Comparison of ENCODE assay signal across 1 cellular context in the genomic region with DNA sequence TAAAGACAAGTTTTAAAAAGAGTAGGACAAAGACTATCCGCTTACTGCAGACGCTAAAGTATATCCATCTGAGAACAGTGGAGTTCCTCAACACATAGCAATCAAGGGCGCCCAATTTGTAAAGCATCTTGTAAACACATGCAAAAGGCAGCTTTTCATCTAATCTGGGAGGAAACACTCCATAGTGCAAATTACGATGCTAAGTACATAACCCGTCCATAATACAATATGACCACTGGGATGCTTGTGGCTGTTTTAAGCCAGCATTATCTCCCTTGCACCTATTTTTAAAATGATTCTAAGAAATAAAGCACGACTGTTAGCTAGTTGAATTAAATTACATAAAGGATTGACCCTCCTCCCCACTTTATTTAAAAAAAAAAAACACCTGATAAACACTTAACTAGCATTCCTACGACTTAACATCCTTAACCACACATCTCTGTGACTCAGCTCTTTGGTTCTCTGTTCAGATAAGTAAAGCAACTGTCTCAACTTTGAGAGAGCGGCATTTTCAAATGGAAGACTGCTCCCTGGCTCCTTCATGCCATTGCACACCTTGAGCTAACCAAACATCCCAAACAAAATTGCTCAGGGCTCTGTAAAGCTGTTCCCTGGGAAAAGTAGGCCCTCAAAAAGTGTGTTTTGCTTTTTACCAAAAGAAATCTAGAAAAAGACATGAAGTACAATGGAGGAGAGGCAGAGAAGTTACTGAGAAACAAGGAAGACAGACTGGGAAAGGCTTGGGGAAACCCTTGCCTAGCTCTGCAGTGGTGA.
TF ChIP-seq lines count a peak whose summit lies in the region.

No MANE protein-coding gene starts in this region.

TF ChIP-seq in K562, 482 proteins besides CTCF, POLR2A, EP300 and RAD21 (continued from another document and continues in another):
- TF ChIP-seq CBX2 (IDR thresholded peaks at IDR 0.05; ENCODE audit: insufficient read depth, low read length, poor library complexity, severe bottlenecking) (no peak), NR2C1 (IDR thresholded peaks at IDR 0.05) (no peak), NR2C1 (tag; IDR thresholded peaks at IDR 0.05) (no peak), GTF2A2 (tag; IDR thresholded peaks at IDR 0.05) (no peak), HDAC2 (IDR thresholded peaks at IDR 0.05) (peak; percentile 66), ZBTB7A (IDR thresholded peaks at IDR 0.05; ENCODE audit: borderline replicate concordance, control insufficient read depth, low read depth, low read length) (no peak), KDM1A (IDR thresholded peaks at IDR 0.05) (peak in 1 of 2 experiments; percentile 42; a peak in 2 of 4 replicates), ZNF184 (CRISPR knock-in tag; IDR thresholded peaks at IDR 0.05) (no peak), GATAD2B (IDR thresholded peaks at IDR 0.05; ENCODE audit: borderline replicate concordance) (no peak), BCOR (IDR thresholded peaks at IDR 0.05) (peak; percentile 47; the same call in 1 of the 2 replicates), MTF1 (CRISPR knock-in tag; IDR thresholded peaks at IDR 0.05; ENCODE audit: borderline replicate concordance) (no peak), ZNF354B (CRISPR knock-in tag; IDR thresholded peaks at IDR 0.05) (no peak), BACH1 (tag; IDR thresholded peaks at IDR 0.05) (peak; percentile 86), CCAR2 (IDR thresholded peaks at IDR 0.05; ENCODE audit: low read depth, low read length) (no peak), ZNF507 (tag; conservative IDR thresholded peaks at IDR 0.05) (no peak), ZNF431 (CRISPR knock-in tag; IDR thresholded peaks at IDR 0.05) (no peak), TEAD1 (CRISPR knock-in tag; IDR thresholded peaks at IDR 0.05) (no peak), RCOR1 (IDR thresholded peaks at IDR 0.05; ENCODE audit: borderline replicate concordance in 1 of 2, low read depth in 2 of 2, low read length in 2 of 2) (peak in 1 of 2 experiments; percentile 71; a peak in 2 of 4 replicates), BRCA1 (IDR thresholded peaks at IDR 0.05) (no peak), BRCA1 (CRISPR knock-in tag; IDR thresholded peaks at IDR 0.05) (no peak), EZH2 (IDR thresholded peaks at IDR 0.05; ENCODE audit: borderline replicate concordance, low read depth, low read length) (no peak), MEF2D (tag; conservative IDR thresholded peaks at IDR 0.05; ENCODE audit: low read depth) (no peak), DNMT1 (IDR thresholded peaks at IDR 0.05) (no peak), C11orf30 (IDR thresholded peaks at IDR 0.05; ENCODE audit: low read depth) (peak; percentile 89), NFYB (IDR thresholded peaks at IDR 0.05; ENCODE audit: extremely low read depth, insufficient read length) (no peak), SNRNP70 (optimal IDR thresholded peaks at IDR 0.05; ENCODE audit: low read depth, low read length) (no peak), CBFA2T3 (IDR thresholded peaks at IDR 0.05) (peak; percentile 60), ZBTB1 (CRISPR knock-in tag; IDR thresholded peaks at IDR 0.05; ENCODE audit: borderline replicate concordance, low read depth) (no peak), ZNF175 (CRISPR knock-in tag; IDR thresholded peaks at IDR 0.05; ENCODE audit: low read depth) (no peak), IRF2 (CRISPR knock-in tag; IDR thresholded peaks at IDR 0.05) (no peak), ZNF316 (IDR thresholded peaks at IDR 0.05) (peak; percentile 93), TRIM24 (IDR thresholded peaks at IDR 0.05) (no peak)
- TF ChIP-seq, protein P1, sequence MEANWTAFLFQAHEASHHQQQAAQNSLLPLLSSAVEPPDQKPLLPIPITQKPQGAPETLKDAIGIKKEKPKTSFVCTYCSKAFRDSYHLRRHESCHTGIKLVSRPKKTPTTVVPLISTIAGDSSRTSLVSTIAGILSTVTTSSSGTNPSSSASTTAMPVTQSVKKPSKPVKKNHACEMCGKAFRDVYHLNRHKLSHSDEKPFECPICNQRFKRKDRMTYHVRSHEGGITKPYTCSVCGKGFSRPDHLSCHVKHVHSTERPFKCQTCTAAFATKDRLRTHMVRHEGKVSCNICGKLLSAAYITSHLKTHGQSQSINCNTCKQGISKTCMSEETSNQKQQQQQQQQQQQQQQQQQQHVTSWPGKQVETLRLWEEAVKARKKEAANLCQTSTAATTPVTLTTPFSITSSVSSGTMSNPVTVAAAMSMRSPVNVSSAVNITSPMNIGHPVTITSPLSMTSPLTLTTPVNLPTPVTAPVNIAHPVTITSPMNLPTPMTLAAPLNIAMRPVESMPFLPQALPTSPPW (CRISPR knock-in tag; IDR thresholded peaks at IDR 0.05): 0 out of 2 replicates have a peak, but pooled peaks have one; percentile 39
- TF ChIP-seq, protein P2, sequence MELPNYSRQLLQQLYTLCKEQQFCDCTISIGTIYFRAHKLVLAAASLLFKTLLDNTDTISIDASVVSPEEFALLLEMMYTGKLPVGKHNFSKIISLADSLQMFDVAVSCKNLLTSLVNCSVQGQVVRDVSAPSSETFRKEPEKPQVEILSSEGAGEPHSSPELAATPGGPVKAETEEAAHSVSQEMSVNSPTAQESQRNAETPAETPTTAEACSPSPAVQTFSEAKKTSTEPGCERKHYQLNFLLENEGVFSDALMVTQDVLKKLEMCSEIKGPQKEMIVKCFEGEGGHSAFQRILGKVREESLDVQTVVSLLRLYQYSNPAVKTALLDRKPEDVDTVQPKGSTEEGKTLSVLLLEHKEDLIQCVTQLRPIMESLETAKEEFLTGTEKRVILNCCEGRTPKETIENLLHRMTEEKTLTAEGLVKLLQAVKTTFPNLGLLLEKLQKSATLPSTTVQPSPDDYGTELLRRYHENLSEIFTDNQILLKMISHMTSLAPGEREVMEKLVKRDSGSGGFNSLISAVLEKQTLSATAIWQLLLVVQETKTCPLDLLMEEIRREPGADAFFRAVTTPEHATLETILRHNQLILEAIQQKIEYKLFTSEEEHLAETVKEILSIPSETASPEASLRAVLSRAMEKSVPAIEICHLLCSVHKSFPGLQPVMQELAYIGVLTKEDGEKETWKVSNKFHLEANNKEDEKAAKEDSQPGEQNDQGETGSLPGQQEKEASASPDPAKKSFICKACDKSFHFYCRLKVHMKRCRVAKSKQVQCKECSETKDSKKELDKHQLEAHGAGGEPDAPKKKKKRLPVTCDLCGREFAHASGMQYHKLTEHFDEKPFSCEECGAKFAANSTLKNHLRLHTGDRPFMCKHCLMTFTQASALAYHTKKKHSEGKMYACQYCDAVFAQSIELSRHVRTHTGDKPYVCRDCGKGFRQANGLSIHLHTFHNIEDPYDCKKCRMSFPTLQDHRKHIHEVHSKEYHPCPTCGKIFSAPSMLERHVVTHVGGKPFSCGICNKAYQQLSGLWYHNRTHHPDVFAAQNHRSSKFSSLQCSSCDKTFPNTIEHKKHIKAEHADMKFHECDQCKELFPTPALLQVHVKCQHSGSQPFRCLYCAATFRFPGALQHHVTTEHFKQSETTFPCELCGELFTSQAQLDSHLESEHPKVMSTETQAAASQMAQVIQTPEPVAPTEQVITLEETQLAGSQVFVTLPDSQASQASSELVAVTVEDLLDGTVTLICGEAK (IDR thresholded peaks at IDR 0.05): peak; percentile 53; the same call in 1 of the 2 replicates
- TF ChIP-seq, protein P2 (CRISPR knock-in tag; IDR thresholded peaks at IDR 0.05): no peak
- TF ChIP-seq, protein P3, sequence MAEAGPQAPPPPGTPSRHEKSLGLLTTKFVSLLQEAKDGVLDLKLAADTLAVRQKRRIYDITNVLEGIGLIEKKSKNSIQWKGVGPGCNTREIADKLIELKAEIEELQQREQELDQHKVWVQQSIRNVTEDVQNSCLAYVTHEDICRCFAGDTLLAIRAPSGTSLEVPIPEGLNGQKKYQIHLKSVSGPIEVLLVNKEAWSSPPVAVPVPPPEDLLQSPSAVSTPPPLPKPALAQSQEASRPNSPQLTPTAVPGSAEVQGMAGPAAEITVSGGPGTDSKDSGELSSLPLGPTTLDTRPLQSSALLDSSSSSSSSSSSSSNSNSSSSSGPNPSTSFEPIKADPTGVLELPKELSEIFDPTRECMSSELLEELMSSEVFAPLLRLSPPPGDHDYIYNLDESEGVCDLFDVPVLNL (CRISPR knock-in tag; IDR thresholded peaks at IDR 0.05; ENCODE audit: low read depth): peak; percentile 92
- TF ChIP-seq, protein P4, sequence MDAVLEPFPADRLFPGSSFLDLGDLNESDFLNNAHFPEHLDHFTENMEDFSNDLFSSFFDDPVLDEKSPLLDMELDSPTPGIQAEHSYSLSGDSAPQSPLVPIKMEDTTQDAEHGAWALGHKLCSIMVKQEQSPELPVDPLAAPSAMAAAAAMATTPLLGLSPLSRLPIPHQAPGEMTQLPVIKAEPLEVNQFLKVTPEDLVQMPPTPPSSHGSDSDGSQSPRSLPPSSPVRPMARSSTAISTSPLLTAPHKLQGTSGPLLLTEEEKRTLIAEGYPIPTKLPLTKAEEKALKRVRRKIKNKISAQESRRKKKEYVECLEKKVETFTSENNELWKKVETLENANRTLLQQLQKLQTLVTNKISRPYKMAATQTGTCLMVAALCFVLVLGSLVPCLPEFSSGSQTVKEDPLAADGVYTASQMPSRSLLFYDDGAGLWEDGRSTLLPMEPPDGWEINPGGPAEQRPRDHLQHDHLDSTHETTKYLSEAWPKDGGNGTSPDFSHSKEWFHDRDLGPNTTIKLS (IDR thresholded peaks at IDR 0.05; ENCODE audit: borderline replicate concordance, low read depth): no peak
- TF ChIP-seq, protein P5, sequence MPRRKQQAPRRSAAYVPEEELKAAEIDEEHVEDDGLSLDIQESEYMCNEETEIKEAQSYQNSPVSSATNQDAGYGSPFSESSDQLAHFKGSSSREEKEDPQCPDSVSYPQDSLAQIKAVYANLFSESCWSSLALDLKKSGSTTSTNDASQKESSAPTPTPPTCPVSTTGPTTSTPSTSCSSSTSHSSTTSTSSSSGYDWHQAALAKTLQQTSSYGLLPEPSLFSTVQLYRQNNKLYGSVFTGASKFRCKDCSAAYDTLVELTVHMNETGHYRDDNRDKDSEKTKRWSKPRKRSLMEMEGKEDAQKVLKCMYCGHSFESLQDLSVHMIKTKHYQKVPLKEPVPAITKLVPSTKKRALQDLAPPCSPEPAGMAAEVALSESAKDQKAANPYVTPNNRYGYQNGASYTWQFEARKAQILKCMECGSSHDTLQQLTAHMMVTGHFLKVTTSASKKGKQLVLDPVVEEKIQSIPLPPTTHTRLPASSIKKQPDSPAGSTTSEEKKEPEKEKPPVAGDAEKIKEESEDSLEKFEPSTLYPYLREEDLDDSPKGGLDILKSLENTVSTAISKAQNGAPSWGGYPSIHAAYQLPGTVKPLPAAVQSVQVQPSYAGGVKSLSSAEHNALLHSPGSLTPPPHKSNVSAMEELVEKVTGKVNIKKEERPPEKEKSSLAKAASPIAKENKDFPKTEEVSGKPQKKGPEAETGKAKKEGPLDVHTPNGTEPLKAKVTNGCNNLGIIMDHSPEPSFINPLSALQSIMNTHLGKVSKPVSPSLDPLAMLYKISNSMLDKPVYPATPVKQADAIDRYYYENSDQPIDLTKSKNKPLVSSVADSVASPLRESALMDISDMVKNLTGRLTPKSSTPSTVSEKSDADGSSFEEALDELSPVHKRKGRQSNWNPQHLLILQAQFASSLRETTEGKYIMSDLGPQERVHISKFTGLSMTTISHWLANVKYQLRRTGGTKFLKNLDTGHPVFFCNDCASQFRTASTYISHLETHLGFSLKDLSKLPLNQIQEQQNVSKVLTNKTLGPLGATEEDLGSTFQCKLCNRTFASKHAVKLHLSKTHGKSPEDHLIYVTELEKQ (CRISPR knock-in tag; IDR thresholded peaks at IDR 0.05): 0 out of 2 replicates have a peak, but pooled peaks have one; percentile 12
- TF ChIP-seq, protein P6, sequence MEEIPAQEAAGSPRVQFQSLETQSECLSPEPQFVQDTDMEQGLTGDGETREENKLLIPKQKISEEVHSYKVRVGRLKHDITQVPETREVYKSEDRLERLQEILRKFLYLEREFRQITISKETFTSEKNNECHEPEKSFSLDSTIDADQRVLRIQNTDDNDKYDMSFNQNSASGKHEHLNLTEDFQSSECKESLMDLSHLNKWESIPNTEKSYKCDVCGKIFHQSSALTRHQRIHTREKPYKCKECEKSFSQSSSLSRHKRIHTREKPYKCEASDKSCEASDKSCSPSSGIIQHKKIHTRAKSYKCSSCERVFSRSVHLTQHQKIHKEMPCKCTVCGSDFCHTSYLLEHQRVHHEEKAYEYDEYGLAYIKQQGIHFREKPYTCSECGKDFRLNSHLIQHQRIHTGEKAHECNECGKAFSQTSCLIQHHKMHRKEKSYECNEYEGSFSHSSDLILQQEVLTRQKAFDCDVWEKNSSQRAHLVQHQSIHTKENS (CRISPR knock-in tag; IDR thresholded peaks at IDR 0.05): no peak
